1 cellular context compared by ENCODE assay signal in the genomic region with DNA sequence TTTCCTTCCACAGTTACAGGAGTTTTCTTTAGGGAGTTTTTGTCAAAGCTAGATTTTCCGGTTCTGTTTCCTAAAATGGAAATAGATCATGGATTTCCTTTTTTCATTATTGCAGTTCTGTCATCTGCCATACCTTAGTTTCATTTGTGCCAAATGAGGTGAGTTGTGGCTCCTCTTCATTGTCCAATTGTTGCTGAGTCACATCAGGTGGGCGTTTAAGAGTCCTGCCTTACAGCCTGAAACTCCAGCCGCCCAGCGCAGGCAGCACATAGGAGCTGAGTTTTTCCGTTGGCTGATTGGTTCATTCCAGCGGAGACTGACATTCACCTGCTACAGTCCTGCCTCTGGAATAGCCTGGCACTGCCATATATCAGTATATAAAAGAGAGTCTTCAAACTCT.
TF ChIP-seq lines count a peak whose summit lies in the region.

No MANE protein-coding gene starts in this region.

TF ChIP-seq in HCT116, 20 proteins besides CTCF, POLR2A, EP300 and RAD21:
- TF ChIP-seq SRF (IDR thresholded peaks at IDR 0.05; ENCODE audit: low read depth) (peak; percentile 65; the same call in 1 of the 2 replicates), EZH2phosphoT487 (IDR thresholded peaks at IDR 0.05; ENCODE audit: borderline replicate concordance) (no peak), TCF7L2 (IDR thresholded peaks at IDR 0.05; ENCODE audit: borderline replicate concordance, extremely low read depth, insufficient read depth, insufficient read length) (no peak), JUND (IDR thresholded peaks at IDR 0.05) (peak; percentile 57), FOSL1 (IDR thresholded peaks at IDR 0.05; ENCODE audit: low read depth) (peak; percentile 29), CBX3 (IDR thresholded peaks at IDR 0.05; ENCODE audit: low read depth) (peak; percentile 57; the same call in 1 of the 2 replicates), SP1 (IDR thresholded peaks at IDR 0.05; ENCODE audit: low read depth) (peak; percentile 44; the same call in 1 of the 2 replicates), EGR1 (IDR thresholded peaks at IDR 0.05; ENCODE audit: low read depth) (peak; percentile 92), CEBPB (IDR thresholded peaks at IDR 0.05; ENCODE audit: low read depth) (0 out of 2 replicates have a peak, but pooled peaks have one; percentile 5), SIN3A (IDR thresholded peaks at IDR 0.05; ENCODE audit: low read depth) (0 out of 2 replicates have a peak, but pooled peaks have one; percentile 38)
- TF ChIP-seq, protein P1, sequence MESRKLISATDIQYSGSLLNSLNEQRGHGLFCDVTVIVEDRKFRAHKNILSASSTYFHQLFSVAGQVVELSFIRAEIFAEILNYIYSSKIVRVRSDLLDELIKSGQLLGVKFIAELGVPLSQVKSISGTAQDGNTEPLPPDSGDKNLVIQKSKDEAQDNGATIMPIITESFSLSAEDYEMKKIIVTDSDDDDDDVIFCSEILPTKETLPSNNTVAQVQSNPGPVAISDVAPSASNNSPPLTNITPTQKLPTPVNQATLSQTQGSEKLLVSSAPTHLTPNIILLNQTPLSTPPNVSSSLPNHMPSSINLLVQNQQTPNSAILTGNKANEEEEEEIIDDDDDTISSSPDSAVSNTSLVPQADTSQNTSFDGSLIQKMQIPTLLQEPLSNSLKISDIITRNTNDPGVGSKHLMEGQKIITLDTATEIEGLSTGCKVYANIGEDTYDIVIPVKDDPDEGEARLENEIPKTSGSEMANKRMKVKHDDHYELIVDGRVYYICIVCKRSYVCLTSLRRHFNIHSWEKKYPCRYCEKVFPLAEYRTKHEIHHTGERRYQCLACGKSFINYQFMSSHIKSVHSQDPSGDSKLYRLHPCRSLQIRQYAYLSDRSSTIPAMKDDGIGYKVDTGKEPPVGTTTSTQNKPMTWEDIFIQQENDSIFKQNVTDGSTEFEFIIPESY (IDR thresholded peaks at IDR 0.05; ENCODE audit: extremely low read depth, insufficient replicate concordance, low read length): no peak
- TF ChIP-seq, protein P2, sequence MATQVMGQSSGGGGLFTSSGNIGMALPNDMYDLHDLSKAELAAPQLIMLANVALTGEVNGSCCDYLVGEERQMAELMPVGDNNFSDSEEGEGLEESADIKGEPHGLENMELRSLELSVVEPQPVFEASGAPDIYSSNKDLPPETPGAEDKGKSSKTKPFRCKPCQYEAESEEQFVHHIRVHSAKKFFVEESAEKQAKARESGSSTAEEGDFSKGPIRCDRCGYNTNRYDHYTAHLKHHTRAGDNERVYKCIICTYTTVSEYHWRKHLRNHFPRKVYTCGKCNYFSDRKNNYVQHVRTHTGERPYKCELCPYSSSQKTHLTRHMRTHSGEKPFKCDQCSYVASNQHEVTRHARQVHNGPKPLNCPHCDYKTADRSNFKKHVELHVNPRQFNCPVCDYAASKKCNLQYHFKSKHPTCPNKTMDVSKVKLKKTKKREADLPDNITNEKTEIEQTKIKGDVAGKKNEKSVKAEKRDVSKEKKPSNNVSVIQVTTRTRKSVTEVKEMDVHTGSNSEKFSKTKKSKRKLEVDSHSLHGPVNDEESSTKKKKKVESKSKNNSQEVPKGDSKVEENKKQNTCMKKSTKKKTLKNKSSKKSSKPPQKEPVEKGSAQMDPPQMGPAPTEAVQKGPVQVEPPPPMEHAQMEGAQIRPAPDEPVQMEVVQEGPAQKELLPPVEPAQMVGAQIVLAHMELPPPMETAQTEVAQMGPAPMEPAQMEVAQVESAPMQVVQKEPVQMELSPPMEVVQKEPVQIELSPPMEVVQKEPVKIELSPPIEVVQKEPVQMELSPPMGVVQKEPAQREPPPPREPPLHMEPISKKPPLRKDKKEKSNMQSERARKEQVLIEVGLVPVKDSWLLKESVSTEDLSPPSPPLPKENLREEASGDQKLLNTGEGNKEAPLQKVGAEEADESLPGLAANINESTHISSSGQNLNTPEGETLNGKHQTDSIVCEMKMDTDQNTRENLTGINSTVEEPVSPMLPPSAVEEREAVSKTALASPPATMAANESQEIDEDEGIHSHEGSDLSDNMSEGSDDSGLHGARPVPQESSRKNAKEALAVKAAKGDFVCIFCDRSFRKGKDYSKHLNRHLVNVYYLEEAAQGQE (IDR thresholded peaks at IDR 0.05; ENCODE audit: low read depth): no peak
